8 cellular contexts compared by ENCODE assay signal in genomic region chr2:202375611-202376408, GRCh38. TPM values are rescaled to one million over a fixed set of nuclear protein-coding genes. Genes with fewer than 3 reads are reported as not detected.
DNase-seq lines count a peak whose midpoint lies in the region; ATAC-seq and TF ChIP-seq lines count a peak whose summit lies in the region.

Gene BMPR2 (plus strand): TSS chr2:202376327. CDS start chr2:202377475, 1,148 bp downstream.

- peak; percentile 95 for DNase-seq in ELF-1 (ENCODE audit: low read depth, low spot score)
- peak; percentile 95 for DNase-seq in H7
- peak; percentile 85 for DNase-seq in M059J (ENCODE audit: low read depth)
- peak; percentile 80 for DNase-seq in SHP77 treated with DMSO at 0.1 percent for 48 hours (lab: John Stamatoyannopoulos, UW)
- peak; percentile 69 for DNase-seq in activated gamma-delta T cell treated with anti-CD3 and anti-CD28 coated beads, Interleukin-2, amount 50 U/mL, for 16 hours (ENCODE audit: low read depth)
- peak; percentile 72 to 87 for DNase-seq in foreskin keratinocyte
- peak; percentile 95 for DNase-seq in neural progenitor cell (ENCODE audit: low spot score)

- H3K27ac ChIP-seq in foreskin keratinocyte, result peak within 1 kb of the TSS; percentile 92
- peak within 1 kb of the TSS; percentile 92 for H3K27ac ChIP-seq in neural progenitor cell
- peak within 1 kb of the TSS; percentile 96 for H3K27ac ChIP-seq in stomach smooth muscle (ENCODE audit: low read length)

- H3K4me1 Mint-ChIP-seq in neural progenitor cell, result peaks cover 29% of the 10 kb centered on the region

- H3K4me2 ChIP-seq in neural progenitor cell, result peak within 1 kb of the TSS; percentile 90

- no peaks in the 10 kb centered on the region for H3K36me3 Mint-ChIP-seq in neural progenitor cell

- peaks cover 12% of the 10 kb centered on the region for H3K27me3 Mint-ChIP-seq in neural progenitor cell (ENCODE audit: insufficient read depth, low read depth)

- H3K4me3 ChIP-seq in H7 (ENCODE audit: insufficient read depth, low read depth, low read length), result peak within 1 kb of the TSS; percentile 93
- H3K4me3 ChIP-seq in neural progenitor cell, result peak within 1 kb of the TSS; percentile 73
- peak within 1 kb of the TSS; percentile 96 to 99 for H3K4me3 ChIP-seq in stomach smooth muscle (ENCODE audit: low read length in 2 of 2)

- H3K36me3 ChIP-seq in H7 (replicated peaks; ENCODE audit: control insufficient read depth, insufficient read depth, low read length) (no peaks in the 10 kb centered on the region), neural progenitor cell (no peaks in the 10 kb centered on the region), stomach smooth muscle (ENCODE audit: control insufficient read depth in 2 of 2, insufficient read depth in 2 of 2, low read length in 2 of 2) (no peaks in the 10 kb centered on the region)

- H3K79me2 ChIP-seq in neural progenitor cell (ENCODE audit: low read depth), result peaks cover 40% of the 10 kb centered on the region

- H3K9ac ChIP-seq in neural progenitor cell (peak within 1 kb of the TSS; percentile 68), stomach smooth muscle (ENCODE audit: low read length in 2 of 2) (peak within 1 kb of the TSS; percentile 93 to 98)

- ATAC-seq in foreskin keratinocyte, result peak; percentile 86

- H3K4me1 ChIP-seq in foreskin keratinocyte (peaks cover 3% of the 10 kb centered on the region), neural progenitor cell (peaks cover 19% of the 10 kb centered on the region), stomach smooth muscle (ENCODE audit: control insufficient read depth, insufficient read depth, low read length) (peaks cover 15% of the 10 kb centered on the region)

- no peaks in the 10 kb centered on the region for H3K9me3 ChIP-seq in neural progenitor cell (ENCODE audit: low read depth)
- H3K9me3 ChIP-seq in stomach smooth muscle (ENCODE audit: control insufficient read depth in 2 of 2, low read length in 2 of 2), result no peaks in the 10 kb centered on the region

- peaks cover 35% of the 10 kb centered on the region for H3F3A ChIP-seq in neural progenitor cell (ENCODE audit: low read depth)

- peak within 1 kb of the TSS; percentile 98 for H3K27ac Mint-ChIP-seq in neural progenitor cell

- no peak for TF ChIP-seq CTCF in foreskin keratinocyte (conservative IDR thresholded peaks at IDR 0.05)
- TF ChIP-seq CTCF in neural progenitor cell (IDR thresholded peaks at IDR 0.05), result no peak

- H3K9me3 Mint-ChIP-seq in neural progenitor cell, result no peaks in the 10 kb centered on the region

- H3K27me3 ChIP-seq in H7 (ENCODE audit: control insufficient read depth, insufficient read depth, low read length) (no peaks in the 10 kb centered on the region), foreskin keratinocyte (no peaks in the 10 kb centered on the region), neural progenitor cell (peaks cover 9% of the 10 kb centered on the region), stomach smooth muscle (ENCODE audit: control insufficient read depth in 1 of 2, insufficient read depth in 2 of 2, low read length in 2 of 2) (no peaks in the 10 kb centered on the region)

- peak within 1 kb of the TSS; percentile 96 for H2AFZ ChIP-seq in neural progenitor cell (replicated peaks)

- H4K20me1 ChIP-seq in neural progenitor cell (ENCODE audit: low read depth), result peaks cover 32% of the 10 kb centered on the region

- H3K4me3 Mint-ChIP-seq in neural progenitor cell, result peak within 1 kb of the TSS; percentile 100

RNA-seq across cellular contexts. Expression of gene BMPR2, which starts in this region (rescaled TPM):
- 10.3 and 15.9 TPM in 2 replicates for total RNA-seq in H7 (2014; rRNA removed; shearing (Covaris generic))
- total RNA-seq in M059J (2014; rRNA removed; shearing (Covaris generic)), result 14.6 and 16.7 TPM in 2 replicates
- 27.1 and 30.1 TPM in 2 replicates for total RNA-seq in foreskin keratinocyte
- 6.5 and 6.7 TPM in 2 replicates for polyA plus RNA-seq in foreskin keratinocyte
- 9.8 and 11.8 TPM in 2 replicates for total RNA-seq in neural progenitor cell (ENCODE audit: low replicate concordance)

Comparison
In these comparisons a context has a peak if more than half of its experiments do, and no peak if none do; other contexts are left out.
1. Peak in every context shown above with its lines: DNase-seq, ATAC-seq, H3K4me3 ChIP-seq and H3K27ac ChIP-seq.